ENCODE assay signal across 1 cellular context in the genomic region with DNA sequence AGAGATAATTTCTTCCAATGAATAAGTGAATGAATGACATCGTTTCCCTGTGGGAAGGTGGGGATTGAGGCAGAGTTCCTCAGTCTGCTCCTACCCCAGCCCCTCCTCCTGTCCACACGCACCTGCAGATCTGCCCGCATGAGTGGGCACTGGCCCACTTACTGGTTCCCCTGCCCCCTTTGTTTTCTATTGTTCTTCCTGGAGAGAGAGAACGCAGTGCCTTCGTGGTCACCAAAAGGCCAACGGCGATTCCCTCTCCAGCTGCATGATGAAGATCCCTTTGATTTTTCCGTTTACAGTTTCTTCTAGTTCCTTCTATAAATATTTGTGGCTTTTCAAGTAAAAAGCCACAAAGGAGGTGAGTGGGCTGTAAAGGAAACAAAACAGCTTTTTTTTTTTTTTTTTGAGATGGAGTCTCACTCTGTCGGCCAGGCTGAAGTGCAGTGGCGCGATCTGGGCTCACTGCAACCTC.
TF ChIP-seq lines count a peak whose summit lies in the region.

No MANE protein-coding gene starts in this region.

TF ChIP-seq in GM12878, 131 proteins besides CTCF, POLR2A, EP300 and RAD21 (continued from another document):
- TF ChIP-seq, protein P1, sequence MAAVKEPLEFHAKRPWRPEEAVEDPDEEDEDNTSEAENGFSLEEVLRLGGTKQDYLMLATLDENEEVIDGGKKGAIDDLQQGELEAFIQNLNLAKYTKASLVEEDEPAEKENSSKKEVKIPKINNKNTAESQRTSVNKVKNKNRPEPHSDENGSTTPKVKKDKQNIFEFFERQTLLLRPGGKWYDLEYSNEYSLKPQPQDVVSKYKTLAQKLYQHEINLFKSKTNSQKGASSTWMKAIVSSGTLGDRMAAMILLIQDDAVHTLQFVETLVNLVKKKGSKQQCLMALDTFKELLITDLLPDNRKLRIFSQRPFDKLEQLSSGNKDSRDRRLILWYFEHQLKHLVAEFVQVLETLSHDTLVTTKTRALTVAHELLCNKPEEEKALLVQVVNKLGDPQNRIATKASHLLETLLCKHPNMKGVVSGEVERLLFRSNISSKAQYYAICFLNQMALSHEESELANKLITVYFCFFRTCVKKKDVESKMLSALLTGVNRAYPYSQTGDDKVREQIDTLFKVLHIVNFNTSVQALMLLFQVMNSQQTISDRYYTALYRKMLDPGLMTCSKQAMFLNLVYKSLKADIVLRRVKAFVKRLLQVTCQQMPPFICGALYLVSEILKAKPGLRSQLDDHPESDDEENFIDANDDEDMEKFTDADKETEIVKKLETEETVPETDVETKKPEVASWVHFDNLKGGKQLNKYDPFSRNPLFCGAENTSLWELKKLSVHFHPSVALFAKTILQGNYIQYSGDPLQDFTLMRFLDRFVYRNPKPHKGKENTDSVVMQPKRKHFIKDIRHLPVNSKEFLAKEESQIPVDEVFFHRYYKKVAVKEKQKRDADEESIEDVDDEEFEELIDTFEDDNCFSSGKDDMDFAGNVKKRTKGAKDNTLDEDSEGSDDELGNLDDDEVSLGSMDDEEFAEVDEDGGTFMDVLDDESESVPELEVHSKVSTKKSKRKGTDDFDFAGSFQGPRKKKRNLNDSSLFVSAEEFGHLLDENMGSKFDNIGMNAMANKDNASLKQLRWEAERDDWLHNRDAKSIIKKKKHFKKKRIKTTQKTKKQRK (IDR thresholded peaks at IDR 0.05; ENCODE audit: low read depth, low read length) = no peak
- TF ChIP-seq TAF1 (IDR thresholded peaks at IDR 0.05; ENCODE audit: borderline replicate concordance, low read depth, low read length) (no peak), CHD2 (IDR thresholded peaks at IDR 0.05; ENCODE audit: borderline replicate concordance, low read depth, low read length) (no peak), BRCA1 (IDR thresholded peaks at IDR 0.05; ENCODE audit: low read depth, low read length) (no peak), TCF12 (IDR thresholded peaks at IDR 0.05; ENCODE audit: low read depth, low read length) (peak; percentile 67; the same call in 1 of the 2 replicates), IRF4 (IDR thresholded peaks at IDR 0.05; ENCODE audit: low read depth, low read length) (no peak), MEF2B (IDR thresholded peaks at IDR 0.05; ENCODE audit: partially characterized antibody, poor library complexity, severe bottlenecking) (peak; percentile 27)
- TF ChIP-seq, protein P2, sequence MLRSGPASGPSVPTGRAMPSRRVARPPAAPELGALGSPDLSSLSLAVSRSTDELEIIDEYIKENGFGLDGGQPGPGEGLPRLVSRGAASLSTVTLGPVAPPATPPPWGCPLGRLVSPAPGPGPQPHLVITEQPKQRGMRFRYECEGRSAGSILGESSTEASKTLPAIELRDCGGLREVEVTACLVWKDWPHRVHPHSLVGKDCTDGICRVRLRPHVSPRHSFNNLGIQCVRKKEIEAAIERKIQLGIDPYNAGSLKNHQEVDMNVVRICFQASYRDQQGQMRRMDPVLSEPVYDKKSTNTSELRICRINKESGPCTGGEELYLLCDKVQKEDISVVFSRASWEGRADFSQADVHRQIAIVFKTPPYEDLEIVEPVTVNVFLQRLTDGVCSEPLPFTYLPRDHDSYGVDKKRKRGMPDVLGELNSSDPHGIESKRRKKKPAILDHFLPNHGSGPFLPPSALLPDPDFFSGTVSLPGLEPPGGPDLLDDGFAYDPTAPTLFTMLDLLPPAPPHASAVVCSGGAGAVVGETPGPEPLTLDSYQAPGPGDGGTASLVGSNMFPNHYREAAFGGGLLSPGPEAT (IDR thresholded peaks at IDR 0.05; ENCODE audit: low read depth) = peak; percentile 78; the same call in 1 of the 2 replicates
